20 cellular contexts compared by ENCODE assay signal in genomic region chr17:57164814-57165213, GRCh38.
"Had no signal": no experiment of that assay in that cellular context is flagged by ENCODE, and none has a peak within 500 bp of the region (broad histone marks: within the 10 kb centered on the region; RNA-seq: fewer than 3 reads in every experiment).

No MANE protein-coding gene starts in this region.

- H3K27ac ChIP-seq: coronary artery, dorsolateral prefrontal cortex, esophagus squamous epithelium, gastrocnemius medialis, heart right ventricle, left lung, lower lobe of right lung had no signal

- H3K9me3 ChIP-seq: esophagus squamous epithelium, gastrocnemius medialis, left lung, lower lobe of right lung, mucosa of descending colon had no signal

- H3K4me3 ChIP-seq: coronary artery, dorsolateral prefrontal cortex, esophagus squamous epithelium, gastrocnemius medialis, heart right ventricle, left lung, lower lobe of right lung, mucosa of descending colon had no signal

- H3K4me1 ChIP-seq: gastrocnemius medialis, heart right ventricle, left lung, lower lobe of right lung had no signal

- DNase-seq: dermis blood vessel endothelial cell; dorsolateral prefrontal cortex; effector CD4-positive, alpha-beta T cell; effector memory CD4-positive, alpha-beta T cell; esophagus squamous epithelium; foreskin fibroblast; foreskin melanocyte; gastrocnemius medialis; glutamatergic neuron; head of caudate nucleus; heart right ventricle; hippocampal formation; left cardiac atrium; left lung; left ventricle myocardium superior; lower lobe of right lung; mesenchymal stem cell; mucosa of descending colon; naive B cell had no signal

- H3K36me3 ChIP-seq: esophagus squamous epithelium, gastrocnemius medialis, heart right ventricle, left lung, lower lobe of right lung had no signal

- ATAC-seq: gastrocnemius medialis, heart right ventricle, left cardiac atrium, left lung, left ventricle myocardium superior, lower lobe of right lung, mucosa of descending colon had no signal
